In the genomic region with DNA sequence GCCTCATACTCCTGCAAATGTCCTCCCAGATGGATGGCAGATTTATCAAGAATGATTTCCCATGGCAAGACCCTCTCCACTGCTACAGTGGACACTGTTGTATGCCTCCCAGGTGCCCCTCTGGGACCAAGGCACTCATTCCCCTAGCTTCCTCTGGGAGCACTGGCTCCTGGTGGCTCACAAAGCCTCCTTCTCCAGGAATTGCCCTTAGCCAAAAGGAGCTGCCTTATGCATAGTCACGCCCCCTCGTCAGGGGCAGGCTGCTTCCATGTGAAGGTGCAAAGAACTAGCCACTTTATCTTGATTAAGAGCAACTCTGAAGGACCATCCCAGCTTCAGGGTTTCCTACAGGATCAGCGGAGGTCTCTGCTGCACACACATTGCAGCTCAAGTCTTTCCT, we compare ENCODE assay signal across 30 cellular contexts.
"Had no signal": no experiment of that assay in that cellular context is flagged by ENCODE, and none has a peak within 500 bp of the region (broad histone marks: within the 10 kb centered on the region; RNA-seq: fewer than 3 reads in every experiment).

No MANE protein-coding gene starts in this region.

- H3K4me1 Mint-ChIP-seq: activated CD4-positive, alpha-beta T cell treated with anti-CD3 and anti-CD28 coated beads for 36 hours; activated CD4-positive, alpha-beta T cell treated with anti-CD3 and anti-CD28 coated beads, Interleukin-2, amount 10 ng/mL, durations not matched to agents 7 days and 5 days; activated naive CD4-positive, alpha-beta T cell treated with anti-CD3 and anti-CD28 coated beads, Interleukin-2, amount 10 ng/mL, durations not matched to agents 7 days and 5 days; activated naive CD8-positive, alpha-beta T cell treated with anti-CD3 and anti-CD28 coated beads, Interleukin-2, amount 50 U/mL, for 24 hours; brain had no signal

- H3K36me3 Mint-ChIP-seq: activated naive CD4-positive, alpha-beta T cell treated with anti-CD3 and anti-CD28 coated beads, Interleukin-2, amount 10 ng/mL, durations not matched to agents 7 days and 5 days; activated naive CD8-positive, alpha-beta T cell; brain had no signal

- H3K27me3 Mint-ChIP-seq: activated CD4-positive, alpha-beta T cell treated with anti-CD3 and anti-CD28 coated beads, Interleukin-2, amount 10 ng/mL, durations not matched to agents 7 days and 5 days had no signal

- H3K9me3 Mint-ChIP-seq: activated CD4-positive, alpha-beta T cell treated with anti-CD3 and anti-CD28 coated beads, Interleukin-2, amount 10 ng/mL, durations not matched to agents 7 days and 5 days; activated naive CD4-positive, alpha-beta T cell treated with anti-CD3 and anti-CD28 coated beads, Interleukin-2, amount 10 ng/mL, durations not matched to agents 7 days and 5 days; activated naive CD8-positive, alpha-beta T cell treated with anti-CD3 and anti-CD28 coated beads, Interleukin-2, amount 50 U/mL, for 24 hours; brain had no signal

- H3K4me3 Mint-ChIP-seq: activated CD4-positive, alpha-beta T cell treated with anti-CD3 and anti-CD28 coated beads for 36 hours; activated CD4-positive, alpha-beta T cell treated with anti-CD3 and anti-CD28 coated beads, Interleukin-2, amount 10 ng/mL, durations not matched to agents 7 days and 5 days; activated CD8-positive, alpha-beta T cell treated with anti-CD3 and anti-CD28 coated beads, Interleukin-2, amount 10 ng/mL, durations not matched to agents 7 days and 5 days; activated naive CD4-positive, alpha-beta T cell treated with anti-CD3 and anti-CD28 coated beads, Interleukin-2, amount 10 ng/mL, durations not matched to agents 7 days and 5 days; activated naive CD8-positive, alpha-beta T cell; activated naive CD8-positive, alpha-beta T cell treated with anti-CD3 and anti-CD28 coated beads, Interleukin-2, amount 50 U/mL, for 24 hours; brain had no signal

- H3K27ac Mint-ChIP-seq: activated CD4-positive, alpha-beta T cell treated with anti-CD3 and anti-CD28 coated beads for 36 hours; activated CD4-positive, alpha-beta T cell treated with anti-CD3 and anti-CD28 coated beads, Interleukin-2, amount 10 ng/mL, durations not matched to agents 7 days and 5 days; activated CD8-positive, alpha-beta T cell treated with anti-CD3 and anti-CD28 coated beads, Interleukin-2, amount 10 ng/mL, durations not matched to agents 7 days and 5 days; activated naive CD4-positive, alpha-beta T cell treated with anti-CD3 and anti-CD28 coated beads, Interleukin-2, amount 10 ng/mL, durations not matched to agents 7 days and 5 days; activated naive CD8-positive, alpha-beta T cell; activated naive CD8-positive, alpha-beta T cell treated with anti-CD3 and anti-CD28 coated beads, Interleukin-2, amount 50 U/mL, for 24 hours; brain had no signal

- FAIRE-seq: bronchial epithelial cell had no signal

- DNase-seq: activated CD4-positive, alpha-beta T cell treated with anti-CD3 and anti-CD28 coated beads for 36 hours; activated CD4-positive, alpha-beta T cell treated with anti-CD3 and anti-CD28 coated beads, Interleukin-2, amount 10 ng/mL, durations not matched to agents 7 days and 5 days; activated CD4-positive, alpha-beta T cell treated with anti-CD3 and anti-CD28 coated beads, Interleukin-2, amount 50 U/mL, for 48 hours; activated CD8-positive, alpha-beta T cell treated with anti-CD3 and anti-CD28 coated beads, Interleukin-2, amount 10 ng/mL, durations not matched to agents 7 days and 5 days; activated effector memory CD4-positive, alpha-beta T cell treated with Interleukin-2 at 50 U/mL for 16 hours; activated naive CD4-positive, alpha-beta T cell treated with anti-CD3 and anti-CD28 coated beads, Interleukin-2, amount 10 ng/mL, durations not matched to agents 7 days and 5 days; activated naive CD8-positive, alpha-beta T cell treated with anti-CD3 and anti-CD28 coated beads, Interleukin-2, amount 50 U/mL, for 24 hours; activated T-cell treated with anti-CD3 and anti-CD28 coated beads, Interleukin-2, amount 50 U/mL, for 48 hours; anterior cingulate cortex; caudate nucleus; cerebellar nuclear complex; Karpas-422; NCI-H1048; NCI-H1105 treated with DMSO at 0.1 percent for 48 hours; NCI-H1436; NCI-H1694 treated with DMSO at 0.1 percent for 48 hours; NCI-H2029; NCI-H510A; NCI-H526; NCI-H748 treated with DMSO at 0.1 percent for 48 hours; NK-92 treated with Interleukin-12 subunit alpha and Interleukin-12 subunit beta, amount 100 ng/mL, for 24 hours; OCI-M1; Right ventricle myocardium superior; SW 1271; T-helper 1 cell; T1000 had no signal

- ATAC-seq: activated CD4-positive, alpha-beta T cell treated with anti-CD3 and anti-CD28 coated beads for 36 hours; activated CD4-positive, CD25-positive, alpha-beta regulatory T cell treated with anti-CD3 and anti-CD28 coated beads, Interleukin-2, amount 50 U/mL, for 24 hours; activated CD8-positive, alpha-beta T cell treated with anti-CD3 and anti-CD28 coated beads, Interleukin-2, amount 10 ng/mL, durations not matched to agents 7 days and 5 days; activated naive CD8-positive, alpha-beta T cell treated with anti-CD3 and anti-CD28 coated beads, Interleukin-2, amount 50 U/mL, for 24 hours had no signal
